In the genomic region with DNA sequence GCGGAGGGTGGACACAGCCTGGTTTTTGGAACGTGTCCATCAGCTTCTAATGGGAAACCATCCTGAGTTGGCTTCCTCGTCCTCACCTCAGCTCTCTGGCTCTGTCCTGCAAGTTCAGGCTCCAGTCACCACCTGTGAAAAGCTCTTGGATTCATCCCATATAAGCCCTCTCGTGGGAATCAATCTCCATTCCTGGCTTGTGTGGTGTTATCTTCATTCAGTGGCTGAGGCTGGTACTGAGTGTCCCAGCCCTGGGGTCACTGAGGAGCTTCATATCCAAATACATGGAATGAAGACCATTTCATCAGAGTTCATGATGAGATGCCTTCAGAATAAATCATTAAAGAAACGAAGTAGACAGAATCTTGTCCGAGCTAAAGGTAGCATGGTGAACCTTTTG, we compare ENCODE assay signal across 18 cellular contexts.
DNase-seq lines count a peak whose midpoint lies in the region; ATAC-seq and TF ChIP-seq lines count a peak whose summit lies in the region.
"Had no signal": no experiment of that assay in that cellular context is flagged by ENCODE, and none has a peak within 500 bp of the region (broad histone marks: within the 10 kb centered on the region; RNA-seq: fewer than 3 reads in every experiment).

No MANE protein-coding gene starts in this region.

- no peaks in the 10 kb centered on the region for H3K9me3 ChIP-seq in right cardiac atrium (ENCODE audit: control insufficient read depth, low read length)
- H3K9me3 ChIP-seq: A549; BLaER1 treated with 17β-estradiol and CSF1 and Interleukin-3, amounts not matched to agents 10 nM and 100 nM; Caco-2 had no signal

- intact Hi-C loops in Right ventricle myocardium superior (cut with DNase I) (no loop called here), right cardiac atrium (cut with DNase I) (no loop called here)

- H3K4me3 ChIP-seq in right cardiac atrium (ENCODE audit: low read length) (no peak overlapping the region), coronary artery (no peak overlapping the region)
- H3K4me3 ChIP-seq: A549; BLaER1 treated with 17β-estradiol and CSF1 and Interleukin-3, amounts not matched to agents 10 nM and 100 nM; GM12878 had no signal

- H3K27me3 ChIP-seq in right cardiac atrium (ENCODE audit: control insufficient read depth, insufficient read depth): no peaks in the 10 kb centered on the region
- H3K27me3 ChIP-seq: BLaER1 treated with 17β-estradiol and CSF1 and Interleukin-3, amounts not matched to agents 10 nM and 100 nM had no signal

- H3K27ac ChIP-seq in right cardiac atrium (ENCODE audit: low read length): no peak overlapping the region
- no peak overlapping the region for H3K27ac ChIP-seq in coronary artery
- H3K27ac ChIP-seq: 22Rv1; A549; BLaER1 treated with 17β-estradiol and CSF1 and Interleukin-3, amounts not matched to agents 10 nM and 100 nM; C4-2B had no signal

- no peak for TF ChIP-seq CTCF in coronary artery (IDR thresholded peaks at IDR 0.05)

- peak; percentile 46 for ATAC-seq in Right ventricle myocardium superior (ENCODE audit: poor library complexity)
- no peak for ATAC-seq in right cardiac atrium
- ATAC-seq in HG03439 (IDR thresholded peaks at IDR 0.05; ENCODE audit: unreplicated experiment): no peak
- ATAC-seq: A549; CD8-positive, alpha-beta T cell; GM12878 had no signal

- in situ Hi-C loops in G401 (cut with HindIII; ENCODE audit: low sequenced_read_pairs): no loop called here

- no peaks in the 10 kb centered on the region for H3K4me1 ChIP-seq in right cardiac atrium (ENCODE audit: control insufficient read depth, insufficient read depth, low read length)
- H3K4me1 ChIP-seq: A549; BLaER1 treated with 17β-estradiol and CSF1 and Interleukin-3, amounts not matched to agents 10 nM and 100 nM; Caco-2 had no signal

- DNase-seq in Right ventricle myocardium superior: no peak
- no peak for DNase-seq in right cardiac atrium
- DNase-seq in G401 (ENCODE audit: low spot score): peak; percentile 26
- peak; percentile 14 for DNase-seq in cerebellum (ENCODE audit: low spot score)
- DNase-seq in coronary artery (ENCODE audit: low spot score): no peak
- DNase-seq: AML-193; Caco-2; Calu3; CD4-positive, alpha-beta T cell; CD8-positive, alpha-beta T cell; DMS79 treated with DMSO at 0.1 percent for 48 hours; GDM1 had no signal

- 57% methylated on average over 6 of the region's 6 CpGs for WGBS in right cardiac atrium

Comparison
In these comparisons a context has a peak if more than half of its experiments do, and no peak if none do; other contexts are left out.
1. DNase-seq: peak in G401 (single experiment) and cerebellum (single experiment); none in Right ventricle myocardium superior (single experiment), right cardiac atrium (0 of 3) and coronary artery (single experiment).